In genomic region chr17:50420419-50421112, GRCh38 we compare ENCODE assay signal across 11 cellular contexts. TPM values are rescaled to one million over a fixed set of nuclear protein-coding genes. Genes with fewer than 3 reads are reported as not detected.
DNase-seq lines count a peak whose midpoint lies in the region; ATAC-seq, FAIRE-seq and TF ChIP-seq lines count a peak whose summit lies in the region.
"Had no signal": no experiment of that assay in that cellular context is flagged by ENCODE, and none has a peak within 500 bp of the region (broad histone marks: within the 10 kb centered on the region; RNA-seq: fewer than 3 reads in every experiment).

No MANE protein-coding gene starts in this region.

- H3K27ac Mint-ChIP-seq in activated naive CD4-positive, alpha-beta T cell treated with anti-CD3 and anti-CD28 coated beads, Interleukin-2, amount 10 ng/mL, durations not matched to agents 7 days and 5 days: peak overlapping the region; percentile 90
- H3K27ac Mint-ChIP-seq in activated naive CD8-positive, alpha-beta T cell: peak overlapping the region; percentile 91

- FAIRE-seq in keratinocyte (lab: Jason Lieb, UNC) (no peak), H54 (lab: Jason Lieb, UNC) (no peak)

- dilution Hi-C loops in keratinocyte (cut with MboI; ENCODE audit: extremely low pct_ligation_motif_present, low sequenced_read_pairs): no loop called here

- peak overlapping the region; percentile 41 for H2AFZ ChIP-seq in keratinocyte (ENCODE audit: control insufficient read depth, low read length)

- H3K36me3 ChIP-seq in keratinocyte (ENCODE audit: control insufficient read depth in 2 of 2, extremely low read depth in 1 of 2, insufficient read depth in 2 of 2, low read length in 2 of 2) (no peaks in the 10 kb centered on the region), uterus (no peaks in the 10 kb centered on the region)

- CTCF ChIA-PET in activated naive CD4-positive, alpha-beta T cell treated with anti-CD3 and anti-CD28 coated beads, Interleukin-2, amount 10 ng/mL, durations not matched to agents 7 days and 5 days (lab: Charles Lee): interaction anchor here (3.1 kb wide), 1 partner anchor 23 kb away, joined by 12 read pairs; the partner anchor contains the start of gene LRRC59

- H3K4me3 ChIP-seq in keratinocyte (ENCODE audit: control insufficient read depth in 2 of 3, extremely low read depth in 1 of 3, insufficient read depth in 2 of 3, low read depth in 1 of 3, low read length in 3 of 3) (peak overlapping the region in 1 of 3 experiments; percentile 1), uterus (no peak overlapping the region)

- peaks cover 31% of the 10 kb centered on the region for H3K4me1 ChIP-seq in keratinocyte (ENCODE audit: control insufficient read depth, extremely low read depth, insufficient read depth, low read length)
- no peaks in the 10 kb centered on the region for H3K4me1 ChIP-seq in uterus

- H3K27ac ChIP-seq in keratinocyte (ENCODE audit: control insufficient read depth, insufficient read depth, low read length): no peak overlapping the region
- H3K27ac ChIP-seq in uterus: peak overlapping the region; percentile 49 to 76

- H3K36me3 Mint-ChIP-seq in activated naive CD4-positive, alpha-beta T cell treated with anti-CD3 and anti-CD28 coated beads, Interleukin-2, amount 10 ng/mL, durations not matched to agents 7 days and 5 days: no peaks in the 10 kb centered on the region
- peaks cover 5% of the 10 kb centered on the region for H3K36me3 Mint-ChIP-seq in activated naive CD8-positive, alpha-beta T cell

- H3K4me2 ChIP-seq in keratinocyte (ENCODE audit: control insufficient read depth, extremely low read depth, insufficient read depth, low read depth, low read length): peak overlapping the region; percentile 25

- peak overlapping the region; percentile 57 for H3K4me3 Mint-ChIP-seq in activated naive CD4-positive, alpha-beta T cell treated with anti-CD3 and anti-CD28 coated beads, Interleukin-2, amount 10 ng/mL, durations not matched to agents 7 days and 5 days
- peak overlapping the region; percentile 79 for H3K4me3 Mint-ChIP-seq in activated naive CD8-positive, alpha-beta T cell

- H3K9me3 ChIP-seq in keratinocyte (ENCODE audit: control insufficient read depth, low read depth, low read length) (no peaks in the 10 kb centered on the region), uterus (no peaks in the 10 kb centered on the region)

- TF ChIP-seq CTCF in keratinocyte (optimal IDR thresholded peaks at IDR 0.05 in 1 of 3, IDR thresholded peaks at IDR 0.05 in 1 of 3, conservative IDR thresholded peaks at IDR 0.05 in 1 of 3; ENCODE audit: extremely low read depth in 1 of 3, insufficient read depth in 2 of 3, low read length in 3 of 3) (no peak), uterus (IDR thresholded peaks at IDR 0.05) (no peak)

- no peak overlapping the region for H3K9ac ChIP-seq in keratinocyte (ENCODE audit: control insufficient read depth, extremely low read depth, insufficient read depth, low read length)

- no peaks in the 10 kb centered on the region for H3K9me1 ChIP-seq in keratinocyte (ENCODE audit: control insufficient read depth, extremely low read depth, insufficient read depth, low read length)

- H3K79me2 ChIP-seq in keratinocyte (ENCODE audit: control insufficient read depth, insufficient read depth, low read length): no peaks in the 10 kb centered on the region

- ATAC-seq in HG03025 (IDR thresholded peaks at IDR 0.05; ENCODE audit: low FRiP score, unreplicated experiment): no peak

- no peaks in the 10 kb centered on the region for H4K20me1 ChIP-seq in keratinocyte (ENCODE audit: control insufficient read depth, extremely low read depth, insufficient read depth, low read length)

- no peaks in the 10 kb centered on the region for H3K9me3 Mint-ChIP-seq in activated naive CD4-positive, alpha-beta T cell treated with anti-CD3 and anti-CD28 coated beads, Interleukin-2, amount 10 ng/mL, durations not matched to agents 7 days and 5 days
- peaks cover 7% of the 10 kb centered on the region for H3K9me3 Mint-ChIP-seq in activated naive CD8-positive, alpha-beta T cell (ENCODE audit: low read depth)

- intact Hi-C loops in uterus (cut with DNase I; ENCODE audit: low total_unique reads): no loop called here

- H3K27me3 ChIP-seq in keratinocyte (ENCODE audit: control insufficient read depth, extremely low read depth, insufficient read depth, low read length) (no peaks in the 10 kb centered on the region), uterus (no peaks in the 10 kb centered on the region)

- no peak for TF ChIP-seq POLR2A in uterus (IDR thresholded peaks at IDR 0.05)
- no peak for TF ChIP-seq POLR2A in H54 (IDR thresholded peaks at IDR 0.05; ENCODE audit: low read depth, low read length)

- peaks cover 19% of the 10 kb centered on the region for H3K27me3 Mint-ChIP-seq in activated naive CD4-positive, alpha-beta T cell treated with anti-CD3 and anti-CD28 coated beads, Interleukin-2, amount 10 ng/mL, durations not matched to agents 7 days and 5 days
- H3K27me3 Mint-ChIP-seq in activated naive CD8-positive, alpha-beta T cell: no peaks in the 10 kb centered on the region

- peaks cover 31% of the 10 kb centered on the region for H3K4me1 Mint-ChIP-seq in activated naive CD4-positive, alpha-beta T cell treated with anti-CD3 and anti-CD28 coated beads, Interleukin-2, amount 10 ng/mL, durations not matched to agents 7 days and 5 days
- H3K4me1 Mint-ChIP-seq in activated naive CD8-positive, alpha-beta T cell (ENCODE audit: low read depth): peaks cover 18% of the 10 kb centered on the region

- no peak for DNase-seq in activated naive CD4-positive, alpha-beta T cell treated with anti-CD3 and anti-CD28 coated beads, Interleukin-2, amount 10 ng/mL, durations not matched to agents 7 days and 5 days
- no peak for DNase-seq in activated naive CD4-positive, alpha-beta T cell treated with Interleukin-2 at 50 U/mL for 16 hours
- DNase-seq in keratinocyte (ENCODE audit: low read depth, low spot score): no peak
- no peak for DNase-seq in uterus
- DNase-seq in H54 (ENCODE audit: insufficient read length, low spot score): no peak
- no peak for DNase-seq in HuH-7.5 (ENCODE audit: low spot score)
- DNase-seq: effector CD8-positive, alpha-beta T cell; midbrain had no signal

RNA-seq across cellular contexts. Expression of gene ACSF2, which starts 5.5 kb away (rescaled TPM):
- polyA plus RNA-seq in keratinocyte: 57.6 to 102 TPM (median 71.9 TPM) in 3 replicates
- 101 TPM for polyA plus RNA-seq in keratinocyte (2011; ENCODE audit: low read depth)
- polyA plus RNA-seq in keratinocyte (2011; cell fraction: cytosol; rRNA removed): 44.9 and 50.9 TPM in 2 replicates
- polyA plus RNA-seq in keratinocyte (2011; cell fraction: nucleus; rRNA removed): 241 and 303 TPM in 2 replicates
- polyA plus RNA-seq in keratinocyte (2012; ENCODE audit: low replicate concordance): 46.5 and 47.5 TPM in 2 replicates
- 92.0 to 164 TPM (median 110 TPM) in 3 replicates for polyA minus RNA-seq in keratinocyte
- 35.7 TPM for polyA minus RNA-seq in keratinocyte (2011; cell fraction: cytosol; rRNA and poly(A)+ RNA removed)
- polyA minus RNA-seq in keratinocyte (2011; cell fraction: nucleus; rRNA and poly(A)+ RNA removed): 93.2 and 125 TPM in 2 replicates
- 10 to 100 TPM; 16.7 to 60.6 (median 45.7) TPM for total RNA-seq in uterus

RNA-seq across cellular contexts. Expression of gene LRRC59, which starts 23.2 kb away (rescaled TPM):
- polyA plus RNA-seq in keratinocyte: 90.4 to 162 TPM (median 152 TPM) in 3 replicates
- polyA plus RNA-seq in keratinocyte (2011; ENCODE audit: low read depth): 25.2 TPM
- 134 and 193 TPM in 2 replicates for polyA plus RNA-seq in keratinocyte (2011; cell fraction: cytosol; rRNA removed)
- 99.4 and 102 TPM in 2 replicates for polyA plus RNA-seq in keratinocyte (2011; cell fraction: nucleus; rRNA removed)
- polyA plus RNA-seq in keratinocyte (2012; ENCODE audit: low replicate concordance): 52.5 and 197 TPM in 2 replicates
- polyA minus RNA-seq in keratinocyte: 122 to 199 TPM (median 164 TPM) in 3 replicates
- 102 TPM for polyA minus RNA-seq in keratinocyte (2011; cell fraction: cytosol; rRNA and poly(A)+ RNA removed)
- polyA minus RNA-seq in keratinocyte (2011; cell fraction: nucleus; rRNA and poly(A)+ RNA removed): 38.3 and 62.2 TPM in 2 replicates
- total RNA-seq in uterus: 10 to 100 TPM; 24.1 to 62.4 (median 47.1) TPM

RNA-seq across cellular contexts. Expression of gene EME1, which starts 47.5 kb away (rescaled TPM):
- polyA plus RNA-seq in keratinocyte: 1.6 to 5.6 TPM (median 4.7 TPM) in 3 replicates
- polyA plus RNA-seq in keratinocyte (2011; ENCODE audit: low read depth): not detected
- 1.1 and 1.2 TPM in 2 replicates for polyA plus RNA-seq in keratinocyte (2011; cell fraction: cytosol; rRNA removed)
- polyA plus RNA-seq in keratinocyte (2011; cell fraction: nucleus; rRNA removed): 7.0 and 7.7 TPM in 2 replicates
- 0.31 and 3.6 TPM in 2 replicates for polyA plus RNA-seq in keratinocyte (2012; ENCODE audit: low replicate concordance)
- 1.1 to 4.0 TPM (median 1.4 TPM) in 3 replicates for polyA minus RNA-seq in keratinocyte
- not detected for polyA minus RNA-seq in keratinocyte (2011; cell fraction: cytosol; rRNA and poly(A)+ RNA removed)
- polyA minus RNA-seq in keratinocyte (2011; cell fraction: nucleus; rRNA and poly(A)+ RNA removed): 0.32 and 3.1 TPM in 2 replicates
- 1 to 10 TPM in 2 of 4 donors, not detected in 2; 1.7 to 3.4 TPM for total RNA-seq in uterus

RNA-seq across cellular contexts. Expression of gene MRPL27, which starts 47.6 kb away (rescaled TPM):
- 106 to 130 TPM (median 123 TPM) in 3 replicates for polyA plus RNA-seq in keratinocyte
- polyA plus RNA-seq in keratinocyte (2011; ENCODE audit: low read depth): 48.6 TPM
- 97.2 and 104 TPM in 2 replicates for polyA plus RNA-seq in keratinocyte (2011; cell fraction: cytosol; rRNA removed)
- polyA plus RNA-seq in keratinocyte (2011; cell fraction: nucleus; rRNA removed): 77.6 and 82.3 TPM in 2 replicates
- polyA plus RNA-seq in keratinocyte (2012; ENCODE audit: low replicate concordance): 84.6 and 121 TPM in 2 replicates
- polyA minus RNA-seq in keratinocyte: 41.0 to 62.1 TPM (median 43.0 TPM) in 3 replicates
- polyA minus RNA-seq in keratinocyte (2011; cell fraction: cytosol; rRNA and poly(A)+ RNA removed): 28.8 TPM
- polyA minus RNA-seq in keratinocyte (2011; cell fraction: nucleus; rRNA and poly(A)+ RNA removed): 11.7 and 11.8 TPM in 2 replicates
- total RNA-seq in uterus: 10 to 100 TPM; 16.4 to 72.1 (median 45.8) TPM

RNA-seq across cellular contexts. Expression of gene CHAD, which starts 48.1 kb away (rescaled TPM):
- not detected in 3 replicates for polyA plus RNA-seq in keratinocyte
- polyA plus RNA-seq in keratinocyte (2011; ENCODE audit: low read depth): not detected
- not detected in 2 replicates for polyA plus RNA-seq in keratinocyte (2011; cell fraction: cytosol; rRNA removed)
- polyA plus RNA-seq in keratinocyte (2011; cell fraction: nucleus; rRNA removed): not detected in 2 replicates
- polyA plus RNA-seq in keratinocyte (2012; ENCODE audit: low replicate concordance): 0.48 and 0.80 TPM in 2 replicates
- polyA minus RNA-seq in keratinocyte: not detected in 3 replicates
- not detected for polyA minus RNA-seq in keratinocyte (2011; cell fraction: cytosol; rRNA and poly(A)+ RNA removed)
- not detected in 2 replicates for polyA minus RNA-seq in keratinocyte (2011; cell fraction: nucleus; rRNA and poly(A)+ RNA removed)
- not detected for total RNA-seq in uterus
- polyA plus RNA-seq: BJ had no signal
